ENCODE assay signal across 8 cellular contexts in genomic region chr19:58519087-58519354, GRCh38. TPM values are rescaled to one million over a fixed set of nuclear protein-coding genes. Genes with fewer than 3 reads are reported as not detected.
DNase-seq lines count a peak whose midpoint lies in the region; ATAC-seq and TF ChIP-seq lines count a peak whose summit lies in the region.

No MANE protein-coding gene starts in this region.

- peaks cover 7% of the 10 kb centered on the region for H3K36me3 Mint-ChIP-seq in nephron (ENCODE audit: low read depth)

- peak overlapping the region; percentile 66 for H4K5ac ChIP-seq in IMR-90 (ENCODE audit: low read depth, low read length)

- no peaks in the 10 kb centered on the region for H3K27me3 ChIP-seq in IMR-90 (ENCODE audit: control insufficient read depth, insufficient read depth, low read length)
- no peaks in the 10 kb centered on the region for H3K27me3 ChIP-seq in PC-9 (ENCODE audit: insufficient read depth, low read depth)
- H3K27me3 ChIP-seq in upper lobe of right lung, result no peaks in the 10 kb centered on the region

- peak; percentile 61 for ATAC-seq in IMR-90 (ENCODE audit: low read depth)
- ATAC-seq in upper lobe of right lung, result peak; percentile 51

- H3K4ac ChIP-seq in IMR-90 (ENCODE audit: low read depth, low read length), result peak overlapping the region; percentile 85

- H3K56ac ChIP-seq in IMR-90 (ENCODE audit: extremely low read depth, insufficient read depth, low read length), result peak overlapping the region; percentile 80; the same call in 1 of the 2 replicates

- H3K14ac ChIP-seq in IMR-90 (replicated peaks; ENCODE audit: low read depth, low read length), result peak overlapping the region; percentile 80

- peak overlapping the region; percentile 87 to 93 for H4K8ac ChIP-seq in IMR-90 (ENCODE audit: low read depth in 2 of 2, low read length in 2 of 2)

- H3K27ac ChIP-seq in IMR-90 (ENCODE audit: insufficient read depth, low read length), result peak overlapping the region; percentile 93
- peak overlapping the region; percentile 68 for H3K27ac ChIP-seq in PC-9
- H3K27ac ChIP-seq in upper lobe of right lung, result peak overlapping the region; percentile 91

- no peaks in the 10 kb centered on the region for H3K9me2 ChIP-seq in PC-9 (ENCODE audit: insufficient read depth)

- peak overlapping the region; percentile 68; the same call in 1 of the 2 replicates for H3K23ac ChIP-seq in IMR-90 (ENCODE audit: low read depth, low read length)

- peaks cover 11% of the 10 kb centered on the region for H3K9me1 ChIP-seq in IMR-90 (ENCODE audit: insufficient read depth, low read length)

- H3K4me3 ChIP-seq in IMR-90 (ENCODE audit: insufficient read depth, low read depth, low read length) (peak overlapping the region; percentile 69), PC-9 (peak overlapping the region; percentile 83), upper lobe of right lung (peak overlapping the region; percentile 71)

- no peaks in the 10 kb centered on the region for H3K27me3 Mint-ChIP-seq in nephron (ENCODE audit: low read depth)

- H3K36me3 ChIP-seq in IMR-90 (ENCODE audit: control insufficient read depth, insufficient read depth, low read length), result peaks cover 16% of the 10 kb centered on the region
- H3K36me3 ChIP-seq in PC-9 (ENCODE audit: low read depth), result no peaks in the 10 kb centered on the region
- peaks cover 20% of the 10 kb centered on the region for H3K36me3 ChIP-seq in upper lobe of right lung

- peak overlapping the region; percentile 96 for H3K9ac ChIP-seq in IMR-90 (ENCODE audit: low read depth, low read length)

- peaks cover 18% of the 10 kb centered on the region for H3K79me2 ChIP-seq in PC-9 (ENCODE audit: low read depth)

- peaks cover 30% of the 10 kb centered on the region for H3K4me1 Mint-ChIP-seq in nephron

- peak overlapping the region; percentile 90 to 95 (median 94) for H3K4me3 Mint-ChIP-seq in nephron

- in situ Hi-C loops in IMR-90 (cut with MboI; ENCODE audit: low sequenced_read_pairs), result no loop called here

- TF ChIP-seq POLR2A in IMR-90 (IDR thresholded peaks at IDR 0.05; ENCODE audit: low read depth, low read length), result no peak

- peak overlapping the region; percentile 94 for H3K4me2 ChIP-seq in IMR-90 (ENCODE audit: low read depth, low read length)
- peak overlapping the region; percentile 95 for H3K4me2 ChIP-seq in PC-9

- intact Hi-C loops in IMR-90 (cut with micrococcal nuclease) (loop anchor here (1.0 to 5.0 kb wide), 3 partner anchors 20 to 212 kb away; partner anchors contain the start of genes ERVK3-1 and MZF1), PC-9 (cut with micrococcal nuclease; ENCODE audit: unreplicated experiment) (loop anchor here (1.0 to 5.0 kb wide), 6 partner anchors 43 to 1417 kb away; partner anchors contain the start of genes ZNF274, ZNF446, ZNF544 and ZSCAN22), upper lobe of right lung (cut with DNase I) (no loop called here)

- H3K9me3 ChIP-seq in IMR-90 (ENCODE audit: control insufficient read depth, insufficient read depth, low read length), result no peaks in the 10 kb centered on the region
- H3K9me3 ChIP-seq in PC-9 (ENCODE audit: insufficient read depth, low read depth), result no peaks in the 10 kb centered on the region
- no peaks in the 10 kb centered on the region for H3K9me3 ChIP-seq in upper lobe of right lung

- peak overlapping the region; percentile 42; the same call in 1 of the 2 replicates for H2BK120ac ChIP-seq in IMR-90 (ENCODE audit: low read depth, low read length)

- H3K18ac ChIP-seq in IMR-90 (ENCODE audit: low read depth, low read length), result peak overlapping the region; percentile 67

- H3F3A ChIP-seq in PC-9 (ENCODE audit: insufficient read depth, low read depth), result peaks cover 14% of the 10 kb centered on the region; the same call in 1 of the 2 replicates

- WGBS in IMR-90 (ENCODE audit: extremely low coverage in 2 of 2, insufficient read length in 1 of 2), 2 experiments, result no CpG with 5 or more reads among the region's 14 CpGs

- H3K79me1 ChIP-seq in IMR-90 (ENCODE audit: low read depth in 1 of 2, low read length in 2 of 2), result peaks cover 0 to 48% of the 10 kb centered on the region in 2 experiments; a peak in 3 of 4 replicates

- no TSS peak for BruUV-seq in IMR-90 (replicated peaks; lab: Mats Ljungman, UMichigan)
- BruUV-seq in PC-9 (replicated peaks; lab: Mats Ljungman, UMichigan), result no TSS peak

- peak overlapping the region; percentile 98 for H2AK9ac ChIP-seq in IMR-90 (replicated peaks; ENCODE audit: low read depth, low read length, poor library complexity)

- H3K27ac Mint-ChIP-seq in nephron, result peak overlapping the region; percentile 95 to 100 (median 97)

- H4K20me1 ChIP-seq in IMR-90 (ENCODE audit: insufficient read depth, low read length) (peaks cover 26% of the 10 kb centered on the region), PC-9 (ENCODE audit: insufficient read depth) (no peaks in the 10 kb centered on the region)

- peak; percentile 79 for DNase-seq in activated effector memory CD4-positive, alpha-beta T cell treated with anti-CD3 and anti-CD28 coated beads, Interleukin-2, amount 50 U/mL, for 16 hours
- no peak for DNase-seq in activated effector memory CD4-positive, alpha-beta T cell treated with Interleukin-2 at 50 U/mL for 16 hours
- DNase-seq in IMR-90 (peak; percentile 74), PC-9 (peak in 1 of 2 experiments; percentile 59), fibroblast of the conjunctiva (ENCODE audit: low read depth) (peak; percentile 50), upper lobe of right lung (peak; percentile 83)
- DNase-seq in activated gamma-delta T cell treated with anti-CD3 and anti-CD28 coated beads, Interleukin-2, amount 50 U/mL, for 16 hours (ENCODE audit: low read depth), result peak; percentile 24

- no peaks in the 10 kb centered on the region for H3K9me3 Mint-ChIP-seq in nephron

- dilution Hi-C loops in IMR-90 (cut with HindIII; ENCODE audit: low sequenced_read_pairs, unreplicated experiment), result no loop called here

- peak overlapping the region; percentile 93 for H4K91ac ChIP-seq in IMR-90 (ENCODE audit: insufficient read depth, low read depth, low read length)

- no peak overlapping the region for H2BK15ac ChIP-seq in IMR-90 (ENCODE audit: low read depth, low read length)

- POLR2A ChIA-PET in IMR-90 (lab: Charles Lee; ENCODE audit: unreplicated experiment), result interaction anchor here (1.5 kb wide), 1 partner anchor 25 kb away, joined by 6 read pairs; the partner anchor contains the start of gene TRIM28
- POLR2A ChIA-PET in PC-9 (lab: Charles Lee; ENCODE audit: unreplicated experiment), result interaction anchor here (0.6 to 1.4 kb wide), 4 partner anchors 110 to 299 kb away, joined by 3 to 9 read pairs (median 6); partner anchors contain the start of genes ZNF497 and ZNF584

- CTCF ChIA-PET in IMR-90 (lab: Yijun Ruan, JAX), result interaction anchor here (0.6 to 1.1 kb wide), 2 partner anchors 13 to 25 kb away, joined by 4 to 6 read pairs; partner anchors contain the start of gene TRIM28
- CTCF ChIA-PET in PC-9 (lab: Charles Lee), result interaction anchor here (1.0 to 1.6 kb wide), 2 partner anchors 192 to 517 kb away, joined by 3 to 4 read pairs; partner anchors contain the start of gene ZSCAN22

- H2AK5ac ChIP-seq in IMR-90 (ENCODE audit: low read depth, low read length), result peak overlapping the region; percentile 81

- H2BK5ac ChIP-seq in IMR-90 (ENCODE audit: low read depth, low read length, poor library complexity, severe bottlenecking), result peak overlapping the region; percentile 84

- H2AFZ ChIP-seq in IMR-90 (replicated peaks; ENCODE audit: low read length, poor library complexity) (peak overlapping the region; percentile 98), PC-9 (peak overlapping the region; percentile 92)

- TF ChIP-seq CTCF in IMR-90 (conservative IDR thresholded peaks at IDR 0.05; ENCODE audit: low read depth, low read length) (peak; percentile 71), PC-9 (conservative IDR thresholded peaks at IDR 0.05) (0 out of 2 replicates have a peak, but pooled peaks have one; percentile 48), nephron (IDR thresholded peaks at IDR 0.05; ENCODE audit: unreplicated experiment in 3 of 3) (peak in 2 of 3 experiments; percentile 49), upper lobe of right lung (IDR thresholded peaks at IDR 0.05) (peak; percentile 58)

- no peak overlapping the region for H2BK20ac ChIP-seq in IMR-90 (ENCODE audit: low read depth, low read length)

- H3K4me1 ChIP-seq in IMR-90 (ENCODE audit: control insufficient read depth, insufficient read depth, low read length), result peaks cover 6% of the 10 kb centered on the region
- peaks cover 10% of the 10 kb centered on the region for H3K4me1 ChIP-seq in PC-9 (replicated peaks; ENCODE audit: insufficient read depth)
- H3K4me1 ChIP-seq in upper lobe of right lung, result peaks cover 22% of the 10 kb centered on the region

- TF ChIP-seq RAD21 in IMR-90 (IDR thresholded peaks at IDR 0.05; ENCODE audit: low read length), result peak; percentile 48

TF ChIP-seq in IMR-90, 13 proteins besides CTCF, POLR2A, EP300 and RAD21 (continues in another document):
- no peak for TF ChIP-seq MAFK (IDR thresholded peaks at IDR 0.05; ENCODE audit: low read depth, low read length)

RNA-seq across cellular contexts. Expression of gene ZBTB45, which starts 0.6 kb away (rescaled TPM):
- 1.4 TPM in 2 replicates for total RNA-seq in IMR-90 (2012; rRNA removed)
- 9.7 and 13.5 TPM in 2 replicates for polyA plus RNA-seq in IMR-90 (2012; rRNA removed)
- 9.5 and 13.5 TPM in 2 replicates for polyA plus RNA-seq in IMR-90 (2012; cell fraction: cytosol; rRNA removed)
- 13.1 and 26.4 TPM in 2 replicates for polyA plus RNA-seq in IMR-90 (2012; cell fraction: nucleus; rRNA removed; ENCODE audit: low replicate concordance)
- 8.1 and 8.9 TPM in 2 replicates for total RNA-seq in PC-9 (2021)
- 14.1 TPM for total RNA-seq in upper lobe of right lung

RNA-seq across cellular contexts. Expression of gene SLC27A5, which starts 7.2 kb away (rescaled TPM):
- total RNA-seq in IMR-90 (2012; rRNA removed) (7.5 and 7.7 TPM in 2 replicates), PC-9 (2021) (8.4 and 9.2 TPM in 2 replicates), upper lobe of right lung (4.7 TPM)
- 11.2 and 13.5 TPM in 2 replicates for polyA plus RNA-seq in IMR-90 (2012; rRNA removed)
- polyA plus RNA-seq in IMR-90 (2012; cell fraction: cytosol; rRNA removed), result 14.8 and 23.8 TPM in 2 replicates
- 4.3 and 6.5 TPM in 2 replicates for polyA plus RNA-seq in IMR-90 (2012; cell fraction: nucleus; rRNA removed; ENCODE audit: low replicate concordance)

RNA-seq across cellular contexts. Expression of gene TRIM28, which starts 24.8 kb away (rescaled TPM):
- total RNA-seq in IMR-90 (2012; rRNA removed), result 313 and 349 TPM in 2 replicates
- polyA plus RNA-seq in IMR-90 (2012; rRNA removed), result 465 and 964 TPM in 2 replicates
- 339 TPM in 2 replicates for polyA plus RNA-seq in IMR-90 (2012; cell fraction: cytosol; rRNA removed)
- polyA plus RNA-seq in IMR-90 (2012; cell fraction: nucleus; rRNA removed; ENCODE audit: low replicate concordance), result 522 and 1,051 TPM in 2 replicates
- total RNA-seq in PC-9 (2021), result 311 and 322 TPM in 2 replicates
- total RNA-seq in upper lobe of right lung, result 199 TPM

RNA-seq across cellular contexts. Expression of gene CHMP2A, which starts 35.9 kb away (rescaled TPM):
- total RNA-seq in IMR-90 (2012; rRNA removed), result 105 and 128 TPM in 2 replicates
- polyA plus RNA-seq in IMR-90 (2012; rRNA removed), result 183 and 202 TPM in 2 replicates
- polyA plus RNA-seq in IMR-90 (2012; cell fraction: cytosol; rRNA removed), result 206 and 255 TPM in 2 replicates
- 88.8 and 142 TPM in 2 replicates for polyA plus RNA-seq in IMR-90 (2012; cell fraction: nucleus; rRNA removed; ENCODE audit: low replicate concordance)
- total RNA-seq in PC-9 (2021), result 149 and 186 TPM in 2 replicates
- total RNA-seq in upper lobe of right lung, result 96.5 TPM

RNA-seq across cellular contexts. Expression of gene UBE2M, which starts 39.4 kb away (rescaled TPM):
- 55.9 and 63.0 TPM in 2 replicates for total RNA-seq in IMR-90 (2012; rRNA removed)
- polyA plus RNA-seq in IMR-90 (2012; rRNA removed), result 66.6 and 72.5 TPM in 2 replicates
- polyA plus RNA-seq in IMR-90 (2012; cell fraction: cytosol; rRNA removed), result 55.0 and 72.6 TPM in 2 replicates
- polyA plus RNA-seq in IMR-90 (2012; cell fraction: nucleus; rRNA removed; ENCODE audit: low replicate concordance), result 82.7 and 116 TPM in 2 replicates
- total RNA-seq in PC-9 (2021), result not detected in 2 replicates
- total RNA-seq in upper lobe of right lung, result 53.8 TPM
